8 cellular contexts compared by ENCODE assay signal in genomic region chr16:90019201-90019542, GRCh38. TPM values are rescaled to one million over a fixed set of nuclear protein-coding genes. Genes with fewer than 3 reads are reported as not detected.
DNase-seq lines count a peak whose midpoint lies in the region; ATAC-seq and TF ChIP-seq lines count a peak whose summit lies in the region.

TSS of gene DBNDD1 (minus strand) at chr16:90019456. CDS start at chr16:90019341, 115 bp downstream.

- TF ChIP-seq CTCF in C4-2B (conservative IDR thresholded peaks at IDR 0.05) (no peak), OCI-LY3 (IDR thresholded peaks at IDR 0.05; ENCODE audit: low read depth, low read length) (no peak), neural crest cell (conservative IDR thresholded peaks at IDR 0.05) (no peak)

- peaks cover 22% of the 10 kb centered on the region for H3K4me1 Mint-ChIP-seq in neural crest cell

- peak within 1 kb of the TSS; percentile 91 for H3K27ac ChIP-seq in C4-2B
- no peak within 1 kb of the TSS for H3K27ac ChIP-seq in OCI-LY3 (ENCODE audit: low read length)

- no peaks in the 10 kb centered on the region for H3K36me3 Mint-ChIP-seq in neural crest cell (ENCODE audit: low read depth)

- no peak for DNase-seq in neural crest cell (ENCODE audit: low read depth, low spot score)
- DNase-seq in NCI-H69 (lab: John Stamatoyannopoulos, UW): no peak
- DNase-seq in activated CD8-positive, alpha-beta memory T cell treated with anti-CD3 and anti-CD28 coated beads for 24 hours: no peak
- DNase-seq in NK-92 treated with Interleukin-12 subunit alpha and Interleukin-12 subunit beta, amount 100 ng/mL, for 24 hours (lab: John Stamatoyannopoulos, UW): no peak

- H3K4me1 ChIP-seq in OCI-LY3 (ENCODE audit: low read length): no peaks in the 10 kb centered on the region
- no peaks in the 10 kb centered on the region for H3K4me1 ChIP-seq in endocrine pancreas (ENCODE audit: control insufficient read depth, insufficient read depth, low read length)

- peak within 1 kb of the TSS; percentile 59; the same call in 1 of the 2 replicates for H2AFZ ChIP-seq in OCI-LY3 (ENCODE audit: low read depth, low read length)

- H3K4me2 ChIP-seq in OCI-LY3 (ENCODE audit: low read length): peak within 1 kb of the TSS; percentile 81

- H3K9me3 Mint-ChIP-seq in neural crest cell: no peaks in the 10 kb centered on the region

- ATAC-seq in HG03196 (IDR thresholded peaks at IDR 0.05; ENCODE audit: unreplicated experiment): no peak

- H3K4me3 ChIP-seq in OCI-LY3 (ENCODE audit: low read length) (peak within 1 kb of the TSS; percentile 82), endocrine pancreas (ENCODE audit: control insufficient read depth, insufficient read depth, low read length) (peak within 1 kb of the TSS; percentile 9)

- no peaks in the 10 kb centered on the region for H4K20me1 ChIP-seq in OCI-LY3 (ENCODE audit: insufficient read depth, low read length)

- H3K4me3 Mint-ChIP-seq in neural crest cell: peak within 1 kb of the TSS; percentile 82

- H3K36me3 ChIP-seq in OCI-LY3 (replicated peaks; ENCODE audit: low read depth, low read length): no peaks in the 10 kb centered on the region
- no peaks in the 10 kb centered on the region for H3K36me3 ChIP-seq in endocrine pancreas (ENCODE audit: control insufficient read depth, insufficient read depth, low read length)

- H3K27me3 ChIP-seq in OCI-LY3 (ENCODE audit: low read depth, low read length): peaks cover 8% of the 10 kb centered on the region; the same call in 1 of the 2 replicates
- no peaks in the 10 kb centered on the region for H3K27me3 ChIP-seq in endocrine pancreas (ENCODE audit: control insufficient read depth, insufficient read depth, low read length)

- H3K79me2 ChIP-seq in OCI-LY3 (ENCODE audit: low read length): no peaks in the 10 kb centered on the region

- H3K27ac Mint-ChIP-seq in neural crest cell (ENCODE audit: unreplicated experiment): no peak within 1 kb of the TSS

- H3K9me3 ChIP-seq in OCI-LY3 (ENCODE audit: insufficient read depth, low read length) (no peaks in the 10 kb centered on the region), endocrine pancreas (ENCODE audit: control insufficient read depth, low read length) (no peaks in the 10 kb centered on the region)

- H3K27me3 Mint-ChIP-seq in neural crest cell (ENCODE audit: low read depth): peaks cover 46% of the 10 kb centered on the region

- H3K9ac ChIP-seq in OCI-LY3 (ENCODE audit: low read length) (peak within 1 kb of the TSS; percentile 64), endocrine pancreas (ENCODE audit: control insufficient read depth, insufficient read depth, low read length) (peak within 1 kb of the TSS; percentile 82)

RNA-seq across cellular contexts. Expression of gene DBNDD1, which starts in this region (rescaled TPM):
- total RNA-seq in neural crest cell: 4.9 and 5.6 TPM in 2 replicates
